1 cellular context compared by ENCODE assay signal in the genomic region with DNA sequence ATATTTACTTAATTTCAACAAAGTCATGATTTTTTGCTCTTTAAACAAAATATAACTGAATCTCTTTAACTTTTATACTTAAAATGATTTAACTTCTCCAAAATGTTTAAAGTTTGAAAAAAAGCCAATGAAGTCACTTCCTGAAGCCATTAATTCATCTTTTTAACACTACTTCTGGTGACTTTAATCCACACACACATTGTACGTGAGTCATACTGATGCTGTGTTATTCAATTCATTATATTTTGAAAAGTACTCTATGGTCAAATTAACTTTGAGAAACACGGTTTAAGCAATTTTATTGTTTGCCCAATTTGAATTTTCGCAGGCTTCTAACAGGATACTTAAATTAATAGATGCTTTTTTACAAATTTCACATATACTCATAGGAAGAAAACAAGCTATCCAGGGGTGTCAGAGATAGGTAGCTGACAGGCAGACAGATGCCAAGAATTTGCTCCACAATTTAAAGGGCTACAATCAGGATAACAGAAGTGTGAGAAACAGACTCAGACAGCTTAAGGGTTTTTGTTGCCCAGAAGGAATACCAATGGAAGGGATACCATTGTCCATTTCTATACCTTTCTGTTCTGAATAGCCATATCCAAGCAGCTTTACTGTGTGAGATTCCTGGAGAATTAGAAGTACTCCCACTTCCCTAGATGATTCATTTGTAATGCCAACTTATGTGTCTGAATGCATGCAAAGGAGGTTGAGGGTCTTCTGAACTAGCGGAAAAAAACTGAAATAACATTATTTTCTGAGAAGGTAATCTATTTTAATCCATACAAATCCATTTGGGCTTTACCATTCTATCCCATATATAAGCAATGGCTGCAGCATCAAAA.
TF ChIP-seq lines count a peak whose summit lies in the region.

No MANE protein-coding gene starts in this region.

TF ChIP-seq in SK-N-SH treated with all-trans-retinoic acid at 6 μM for 48 hours, 23 proteins besides CTCF, POLR2A, EP300 and RAD21 (continued from another document):
- TF ChIP-seq, protein P1, sequence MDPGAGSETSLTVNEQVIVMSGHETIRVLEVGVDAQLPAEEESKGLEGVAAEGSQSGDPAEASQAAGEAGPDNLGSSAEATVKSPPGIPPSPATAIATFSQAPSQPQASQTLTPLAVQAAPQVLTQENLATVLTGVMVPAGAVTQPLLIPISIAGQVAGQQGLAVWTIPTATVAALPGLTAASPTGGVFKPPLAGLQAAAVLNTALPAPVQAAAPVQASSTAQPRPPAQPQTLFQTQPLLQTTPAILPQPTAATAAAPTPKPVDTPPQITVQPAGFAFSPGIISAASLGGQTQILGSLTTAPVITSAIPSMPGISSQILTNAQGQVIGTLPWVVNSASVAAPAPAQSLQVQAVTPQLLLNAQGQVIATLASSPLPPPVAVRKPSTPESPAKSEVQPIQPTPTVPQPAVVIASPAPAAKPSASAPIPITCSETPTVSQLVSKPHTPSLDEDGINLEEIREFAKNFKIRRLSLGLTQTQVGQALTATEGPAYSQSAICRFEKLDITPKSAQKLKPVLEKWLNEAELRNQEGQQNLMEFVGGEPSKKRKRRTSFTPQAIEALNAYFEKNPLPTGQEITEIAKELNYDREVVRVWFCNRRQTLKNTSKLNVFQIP (CRISPR knock-in tag; IDR thresholded peaks at IDR 0.05; ENCODE audit: borderline replicate concordance, low read depth): no peak
- no peak for TF ChIP-seq RARB (CRISPR knock-in tag; IDR thresholded peaks at IDR 0.05)
- TF ChIP-seq ARNTL (CRISPR knock-in tag; IDR thresholded peaks at IDR 0.05; ENCODE audit: borderline replicate concordance, low read depth): no peak
- TF ChIP-seq, protein P2, sequence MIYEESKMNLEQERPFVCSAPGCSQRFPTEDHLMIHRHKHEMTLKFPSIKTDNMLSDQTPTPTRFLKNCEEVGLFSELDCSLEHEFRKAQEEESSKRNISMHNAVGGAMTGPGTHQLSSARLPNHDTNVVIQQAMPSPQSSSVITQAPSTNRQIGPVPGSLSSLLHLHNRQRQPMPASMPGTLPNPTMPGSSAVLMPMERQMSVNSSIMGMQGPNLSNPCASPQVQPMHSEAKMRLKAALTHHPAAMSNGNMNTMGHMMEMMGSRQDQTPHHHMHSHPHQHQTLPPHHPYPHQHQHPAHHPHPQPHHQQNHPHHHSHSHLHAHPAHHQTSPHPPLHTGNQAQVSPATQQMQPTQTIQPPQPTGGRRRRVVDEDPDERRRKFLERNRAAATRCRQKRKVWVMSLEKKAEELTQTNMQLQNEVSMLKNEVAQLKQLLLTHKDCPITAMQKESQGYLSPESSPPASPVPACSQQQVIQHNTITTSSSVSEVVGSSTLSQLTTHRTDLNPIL (CRISPR knock-in tag; IDR thresholded peaks at IDR 0.05; ENCODE audit: low read depth): no peak
- TF ChIP-seq, protein P3, sequence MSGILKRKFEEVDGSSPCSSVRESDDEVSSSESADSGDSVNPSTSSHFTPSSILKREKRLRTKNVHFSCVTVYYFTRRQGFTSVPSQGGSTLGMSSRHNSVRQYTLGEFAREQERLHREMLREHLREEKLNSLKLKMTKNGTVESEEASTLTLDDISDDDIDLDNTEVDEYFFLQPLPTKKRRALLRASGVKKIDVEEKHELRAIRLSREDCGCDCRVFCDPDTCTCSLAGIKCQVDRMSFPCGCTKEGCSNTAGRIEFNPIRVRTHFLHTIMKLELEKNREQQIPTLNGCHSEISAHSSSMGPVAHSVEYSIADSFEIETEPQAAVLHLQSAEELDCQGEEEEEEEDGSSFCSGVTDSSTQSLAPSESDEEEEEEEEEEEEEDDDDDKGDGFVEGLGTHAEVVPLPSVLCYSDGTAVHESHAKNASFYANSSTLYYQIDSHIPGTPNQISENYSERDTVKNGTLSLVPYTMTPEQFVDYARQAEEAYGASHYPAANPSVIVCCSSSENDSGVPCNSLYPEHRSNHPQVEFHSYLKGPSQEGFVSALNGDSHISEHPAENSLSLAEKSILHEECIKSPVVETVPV (CRISPR knock-in tag; IDR thresholded peaks at IDR 0.05): no peak
- TF ChIP-seq ESRRG (CRISPR knock-in tag; IDR thresholded peaks at IDR 0.05): no peak
- TF ChIP-seq, protein P4, sequence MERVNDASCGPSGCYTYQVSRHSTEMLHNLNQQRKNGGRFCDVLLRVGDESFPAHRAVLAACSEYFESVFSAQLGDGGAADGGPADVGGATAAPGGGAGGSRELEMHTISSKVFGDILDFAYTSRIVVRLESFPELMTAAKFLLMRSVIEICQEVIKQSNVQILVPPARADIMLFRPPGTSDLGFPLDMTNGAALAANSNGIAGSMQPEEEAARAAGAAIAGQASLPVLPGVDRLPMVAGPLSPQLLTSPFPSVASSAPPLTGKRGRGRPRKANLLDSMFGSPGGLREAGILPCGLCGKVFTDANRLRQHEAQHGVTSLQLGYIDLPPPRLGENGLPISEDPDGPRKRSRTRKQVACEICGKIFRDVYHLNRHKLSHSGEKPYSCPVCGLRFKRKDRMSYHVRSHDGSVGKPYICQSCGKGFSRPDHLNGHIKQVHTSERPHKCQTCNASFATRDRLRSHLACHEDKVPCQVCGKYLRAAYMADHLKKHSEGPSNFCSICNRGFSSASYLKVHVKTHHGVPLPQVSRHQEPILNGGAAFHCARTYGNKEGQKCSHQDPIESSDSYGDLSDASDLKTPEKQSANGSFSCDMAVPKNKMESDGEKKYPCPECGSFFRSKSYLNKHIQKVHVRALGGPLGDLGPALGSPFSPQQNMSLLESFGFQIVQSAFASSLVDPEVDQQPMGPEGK (CRISPR knock-in tag; IDR thresholded peaks at IDR 0.05; ENCODE audit: borderline replicate concordance): no peak
TF ChIP-seq in SK-N-SH treated with all-trans-retinoic acid at 6 μM for 48 hours: peak in this region for 0.
